In the genomic region with DNA sequence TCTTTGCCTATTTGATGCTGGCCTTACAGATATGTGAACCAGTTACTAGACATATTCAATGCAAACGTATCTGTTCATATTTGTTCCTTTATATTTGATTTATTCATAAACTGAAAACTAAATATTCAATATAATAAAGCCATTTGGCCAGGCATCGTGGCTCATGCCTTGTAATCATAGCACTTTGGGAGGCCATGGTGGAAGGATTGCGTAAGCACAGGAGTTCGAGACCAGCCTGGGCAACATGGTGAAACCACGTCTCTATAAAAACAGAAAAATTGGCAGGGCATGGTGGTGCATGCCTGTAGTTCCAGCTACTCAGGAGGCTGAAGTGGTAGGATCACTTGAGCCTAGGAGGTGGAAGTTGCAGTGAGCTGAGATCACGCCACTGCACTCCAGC, we compare ENCODE assay signal across 2 cellular contexts.
A peak's percentile ranks its signal among the peaks of the same experiment; 100 is the strongest.
TF ChIP-seq lines count a peak whose summit lies in the region.

No MANE protein-coding gene starts in this region.

TF ChIP-seq in HepG2, 621 proteins besides CTCF, POLR2A, EP300 and RAD21:
- no peak for TF ChIP-seq U2AF1 (optimal IDR thresholded peaks at IDR 0.05; ENCODE audit: low read depth, low read length)
- TF ChIP-seq CEBPG (CRISPR knock-in tag; IDR thresholded peaks at IDR 0.05): peak; percentile 66
- TF ChIP-seq CEBPB (IDR thresholded peaks at IDR 0.05; ENCODE audit: borderline replicate concordance, low read depth, low read length): peak; percentile 75
- TF ChIP-seq GLI4 (CRISPR knock-in tag; IDR thresholded peaks at IDR 0.05; ENCODE audit: borderline replicate concordance): no peak

TF ChIP-seq in H1, 55 proteins besides CTCF, POLR2A, EP300 and RAD21:
- TF ChIP-seq HDAC2 (IDR thresholded peaks at IDR 0.05; ENCODE audit: borderline replicate concordance in 1 of 2, low read depth in 2 of 2, low read length in 2 of 2) (no peak), RXRA (IDR thresholded peaks at IDR 0.05; ENCODE audit: insufficient read depth, low read depth, low read length) (no peak), SP2 (IDR thresholded peaks at IDR 0.05; ENCODE audit: low read length) (no peak), CEBPB (IDR thresholded peaks at IDR 0.05; ENCODE audit: low read depth, low read length) (peak; percentile 47; the same call in 1 of the 2 replicates), SIN3A (conservative IDR thresholded peaks at IDR 0.05 in 1 of 2, IDR thresholded peaks at IDR 0.05 in 1 of 2; ENCODE audit: low read depth in 1 of 2, low read length in 2 of 2) (no peak), EZH2 (IDR thresholded peaks at IDR 0.05; ENCODE audit: low read depth, low read length, severe bottlenecking) (no peak)
